Comparison of ENCODE assay signal across 8 cellular contexts in the genomic region with DNA sequence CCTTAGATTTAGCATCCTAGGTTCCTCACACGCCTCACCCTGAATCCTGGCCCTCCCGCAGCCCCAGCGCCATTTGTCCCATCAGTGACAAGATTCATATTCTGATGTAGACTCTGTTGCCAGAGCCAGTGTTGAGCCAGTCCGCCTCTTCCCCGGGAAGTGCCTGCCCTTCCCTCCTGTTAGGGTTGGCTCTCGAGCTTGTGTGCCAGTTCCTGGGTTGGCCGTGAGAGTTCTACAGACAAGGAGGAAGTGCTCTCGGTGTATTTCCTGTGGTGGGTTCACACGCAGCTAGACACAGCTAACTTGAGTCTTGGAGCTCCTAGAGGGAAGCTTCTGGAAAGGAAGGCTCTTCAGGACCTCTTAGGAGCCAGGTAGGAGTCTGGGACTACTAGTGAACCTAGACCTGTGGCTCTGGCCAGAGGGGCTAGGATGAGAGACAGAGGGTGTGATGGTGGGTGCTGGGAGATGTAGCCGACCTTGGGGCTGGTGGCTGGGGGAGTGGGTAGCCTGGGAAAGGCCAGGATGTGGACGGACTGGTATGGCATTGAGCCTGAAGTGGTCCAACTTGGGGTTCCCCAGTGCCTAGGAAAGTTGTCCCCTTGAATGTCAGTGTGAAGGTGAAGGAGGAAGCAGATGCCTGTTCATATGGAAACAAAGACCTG. TPM values are rescaled to one million over a fixed set of nuclear protein-coding genes. Genes with fewer than 3 reads are reported as not detected.
A peak's percentile ranks its signal among the peaks of the same experiment; 100 is the strongest.
DNase-seq lines count a peak whose midpoint lies in the region; ATAC-seq and TF ChIP-seq lines count a peak whose summit lies in the region.

IL18BP (plus strand) TSS at position 261 of the 662 bp plus-strand sequence. CDS start 1,076 bp downstream, outside the sequence.

- H3K36me3 ChIP-seq in endocrine pancreas (ENCODE audit: control insufficient read depth, insufficient read depth, low read length) = peaks cover 3% of the 10 kb centered on the region

- peak within 1 kb of the TSS; percentile 54 for H3K9ac ChIP-seq in endocrine pancreas (ENCODE audit: control insufficient read depth, insufficient read depth, low read length)

- TF ChIP-seq CTCF in RWPE1 (conservative IDR thresholded peaks at IDR 0.05; ENCODE audit: low read depth) (no peak), osteocyte (IDR thresholded peaks at IDR 0.05) (no peak)

- no peaks in the 10 kb centered on the region for H3K9me3 ChIP-seq in endocrine pancreas (ENCODE audit: control insufficient read depth, low read length)

- peak; percentile 41 for DNase-seq in GM19240 (ENCODE audit: insufficient read length, low spot score)
- DNase-seq in RWPE1 (ENCODE audit: low spot score) = no peak
- DNase-seq in osteocyte (ENCODE audit: extremely low spot score, unreplicated experiment) = peak; percentile 74
- no peak for DNase-seq in effector CD8-positive, alpha-beta T cell (lab: John Stamatoyannopoulos, UW)

- peak within 1 kb of the TSS; percentile 44 for H3K4me3 ChIP-seq in endocrine pancreas (ENCODE audit: control insufficient read depth, insufficient read depth, low read length)

- H3K27me3 ChIP-seq in endocrine pancreas (ENCODE audit: control insufficient read depth, insufficient read depth, low read length) = no peaks in the 10 kb centered on the region

- peaks cover 17% of the 10 kb centered on the region for H3K36me3 Mint-ChIP-seq in osteocyte (ENCODE audit: unreplicated experiment)

- CTCF ChIA-PET in RWPE1 (lab: Yijun Ruan, JAX) = no interaction called here

- H3K27ac ChIP-seq in RWPE1 = peak within 1 kb of the TSS; percentile 56

- peak within 1 kb of the TSS; percentile 88 for H3K27ac Mint-ChIP-seq in osteocyte (ENCODE audit: unreplicated experiment)

- no peaks in the 10 kb centered on the region for H3K27me3 Mint-ChIP-seq in osteocyte (ENCODE audit: unreplicated experiment)

- POLR2A ChIA-PET in RWPE1 (lab: Yijun Ruan, JAX; ENCODE audit: low non-redundant PET) = interaction anchor here (0.6 kb wide), 1 partner anchor 8 kb away, joined by 3 read pairs; no protein-coding TSS in a partner anchor

- peaks cover 25% of the 10 kb centered on the region for H3K4me1 Mint-ChIP-seq in osteocyte (ENCODE audit: unreplicated experiment)

- ATAC-seq in HG02852 (IDR thresholded peaks at IDR 0.05; ENCODE audit: unreplicated experiment) (no peak), HG03378 (IDR thresholded peaks at IDR 0.05; ENCODE audit: unreplicated experiment) (no peak), GM18907 (IDR thresholded peaks at IDR 0.05; ENCODE audit: unreplicated experiment) (no peak)

- H3K4me3 Mint-ChIP-seq in osteocyte (ENCODE audit: unreplicated experiment) = peak within 1 kb of the TSS; percentile 61

- no peaks in the 10 kb centered on the region for H3K9me3 Mint-ChIP-seq in osteocyte (ENCODE audit: unreplicated experiment)

- no peaks in the 10 kb centered on the region for H3K4me1 ChIP-seq in endocrine pancreas (ENCODE audit: control insufficient read depth, insufficient read depth, low read length)

RNA-seq across cellular contexts. Expression of gene IL18BP, which starts in this region (rescaled TPM):
- total RNA-seq in osteocyte = 8.8 and 9.6 TPM in 2 replicates

Comparison
In these comparisons a context has a peak if more than half of its experiments do, and no peak if none do; other contexts are left out.
1. DNase-seq: peak in GM19240 (single experiment) and osteocyte (single experiment); none in RWPE1 (single experiment) and effector CD8-positive, alpha-beta T cell (single experiment).